Comparison of ENCODE assay signal across 24 cellular contexts in genomic region chr17:57679906-57680695, GRCh38.
A peak's percentile ranks its signal among the peaks of the same experiment; 100 is the strongest.
DNase-seq lines count a peak whose midpoint lies in the region; FAIRE-seq and TF ChIP-seq lines count a peak whose summit lies in the region.
"Had no signal": no experiment of that assay in that cellular context is flagged by ENCODE, and none has a peak within 500 bp of the region (broad histone marks: within the 10 kb centered on the region; RNA-seq: fewer than 3 reads in every experiment).

No MANE protein-coding gene starts in this region.

- H3K4me1 ChIP-seq in astrocyte (ENCODE audit: insufficient read depth, low read length), result no peaks in the 10 kb centered on the region

- no peaks in the 10 kb centered on the region for H3K27me3 Mint-ChIP-seq in activated naive CD8-positive, alpha-beta T cell
- no peaks in the 10 kb centered on the region for H3K27me3 Mint-ChIP-seq in activated naive CD8-positive, alpha-beta T cell treated with anti-CD3 and anti-CD28 coated beads for 36 hours
- H3K27me3 Mint-ChIP-seq in astrocyte (ENCODE audit: low read depth, unreplicated experiment), result no peaks in the 10 kb centered on the region
- H3K27me3 Mint-ChIP-seq in glutamatergic neuron (ENCODE audit: unreplicated experiment), result peaks cover 3% of the 10 kb centered on the region
- H3K27me3 Mint-ChIP-seq in type B pancreatic cell, result no peaks in the 10 kb centered on the region
- H3K27me3 Mint-ChIP-seq in activated T-helper 1 cell treated with anti-CD3 and anti-CD28 coated beads, Interleukin-12 subunit alpha, Interleukin-12 subunit beta, Interleukin-2, Interleukin-4 antibody, amounts not matched to agents 30 ng/mL and 10 ng/mL and 1 ng/mL, durations not matched to agents 14 hours and 24 hours and 36 hours (ENCODE audit: insufficient read depth), result no peaks in the 10 kb centered on the region
- H3K27me3 Mint-ChIP-seq: IgD-negative memory B cell had no signal

- no peaks in the 10 kb centered on the region for H3K36me3 ChIP-seq in astrocyte (ENCODE audit: insufficient read depth, low read length)

- H3K4me2 ChIP-seq in astrocyte (ENCODE audit: low read length), result no peak overlapping the region

- no peak for TF ChIP-seq CTCF in astrocyte (IDR thresholded peaks at IDR 0.05; ENCODE audit: insufficient read depth, low read depth, low read length)
- no peak for TF ChIP-seq CTCF in glutamatergic neuron (IDR thresholded peaks at IDR 0.05; ENCODE audit: partially characterized antibody, unreplicated experiment)
- TF ChIP-seq CTCF in type B pancreatic cell (conservative IDR thresholded peaks at IDR 0.05), result no peak

- H3K9me3 Mint-ChIP-seq in activated naive CD8-positive, alpha-beta T cell (ENCODE audit: low read depth), result no peaks in the 10 kb centered on the region
- no peaks in the 10 kb centered on the region for H3K9me3 Mint-ChIP-seq in activated naive CD8-positive, alpha-beta T cell treated with anti-CD3 and anti-CD28 coated beads for 36 hours
- H3K9me3 Mint-ChIP-seq in astrocyte (ENCODE audit: unreplicated experiment) (peaks cover 2% of the 10 kb centered on the region), glutamatergic neuron (ENCODE audit: unreplicated experiment) (peaks cover 4% of the 10 kb centered on the region), type B pancreatic cell (no peaks in the 10 kb centered on the region)
- H3K9me3 Mint-ChIP-seq in activated T-helper 1 cell treated with anti-CD3 and anti-CD28 coated beads, Interleukin-12 subunit alpha, Interleukin-12 subunit beta, Interleukin-2, Interleukin-4 antibody, amounts not matched to agents 30 ng/mL and 10 ng/mL and 1 ng/mL, durations not matched to agents 14 hours and 24 hours and 36 hours, result no peaks in the 10 kb centered on the region
- H3K9me3 Mint-ChIP-seq: CD8-positive, alpha-beta memory T cell; IgD-negative memory B cell had no signal

- peaks cover 5% of the 10 kb centered on the region for H3K4me1 Mint-ChIP-seq in activated naive CD8-positive, alpha-beta T cell (ENCODE audit: low read depth)
- peaks cover 2% of the 10 kb centered on the region for H3K4me1 Mint-ChIP-seq in activated naive CD8-positive, alpha-beta T cell treated with anti-CD3 and anti-CD28 coated beads for 36 hours
- H3K4me1 Mint-ChIP-seq in astrocyte (ENCODE audit: low read depth, unreplicated experiment) (no peaks in the 10 kb centered on the region), glutamatergic neuron (ENCODE audit: low read depth, unreplicated experiment) (peaks cover 23% of the 10 kb centered on the region), type B pancreatic cell (ENCODE audit: unreplicated experiment) (no peaks in the 10 kb centered on the region)
- H3K4me1 Mint-ChIP-seq in activated T-helper 1 cell treated with anti-CD3 and anti-CD28 coated beads, Interleukin-12 subunit alpha, Interleukin-12 subunit beta, Interleukin-2, Interleukin-4 antibody, amounts not matched to agents 30 ng/mL and 10 ng/mL and 1 ng/mL, durations not matched to agents 14 hours and 24 hours and 36 hours (ENCODE audit: low read depth), result peaks cover 10% of the 10 kb centered on the region
- H3K4me1 Mint-ChIP-seq: IgD-negative memory B cell had no signal

- no peak overlapping the region for H3K4me3 ChIP-seq in astrocyte (ENCODE audit: insufficient read depth, low read depth, low read length)

- no peak overlapping the region for H2AFZ ChIP-seq in astrocyte (ENCODE audit: low read depth, low read length)

- H3K27me3 ChIP-seq in astrocyte (ENCODE audit: insufficient read depth, low read length), result no peaks in the 10 kb centered on the region

- DNase-seq in activated naive CD8-positive, alpha-beta T cell treated with anti-CD3 and anti-CD28 coated beads for 36 hours, result no peak
- DNase-seq in astrocyte (ENCODE audit: low read depth) (no peak), glutamatergic neuron (no peak), type B pancreatic cell (ENCODE audit: extremely low spot score, unreplicated experiment) (peak; percentile 32), NCI-H1105 treated with DMSO at 0.1 percent for 48 hours (lab: John Stamatoyannopoulos, UW) (no peak), cerebellum (ENCODE audit: low spot score) (no peak)
- no peak for DNase-seq in activated T-helper 1 cell treated with anti-CD3 and anti-CD28 coated beads, Interleukin-12 subunit alpha, Interleukin-12 subunit beta, Interleukin-2, Interleukin-4 antibody, amounts not matched to agents 30 ng/mL and 10 ng/mL and 1 ng/mL, durations not matched to agents 14 hours and 24 hours and 36 hours (ENCODE audit: low spot score)
- DNase-seq: 8988T; AML-193; C1 segment of cervical spinal cord; Calu3; CD8-positive, alpha-beta memory T cell; NCI-H1048; NCI-H1436; NCI-H187 treated with DMSO at 0.1 percent for 48 hours; NCI-H2107; NCI-H2227 treated with DMSO at 0.1 percent for 48 hours; NCI-H510A; SIG-M5 had no signal

- H3K27ac Mint-ChIP-seq in activated naive CD8-positive, alpha-beta T cell, result peak overlapping the region; percentile 2
- no peak overlapping the region for H3K27ac Mint-ChIP-seq in activated naive CD8-positive, alpha-beta T cell treated with anti-CD3 and anti-CD28 coated beads for 36 hours
- peak overlapping the region; percentile 13 for H3K27ac Mint-ChIP-seq in astrocyte (ENCODE audit: unreplicated experiment)
- H3K27ac Mint-ChIP-seq in glutamatergic neuron (ENCODE audit: unreplicated experiment), result peak overlapping the region; percentile 1
- no peak overlapping the region for H3K27ac Mint-ChIP-seq in type B pancreatic cell
- no peak overlapping the region for H3K27ac Mint-ChIP-seq in activated T-helper 1 cell treated with anti-CD3 and anti-CD28 coated beads, Interleukin-12 subunit alpha, Interleukin-12 subunit beta, Interleukin-2, Interleukin-4 antibody, amounts not matched to agents 30 ng/mL and 10 ng/mL and 1 ng/mL, durations not matched to agents 14 hours and 24 hours and 36 hours

- no peaks in the 10 kb centered on the region for H3K9me3 ChIP-seq in astrocyte (ENCODE audit: insufficient read depth, low read depth, low read length)

- no peak for FAIRE-seq in astrocyte (lab: Jason Lieb, UNC)
- FAIRE-seq: G401.6, GM18507, H1 had no signal

- H3K79me2 ChIP-seq in astrocyte (ENCODE audit: insufficient read depth, low read length), result no peaks in the 10 kb centered on the region

- no peak overlapping the region for H3K9ac ChIP-seq in astrocyte (ENCODE audit: low read length)

- peaks cover 6% of the 10 kb centered on the region for H3K36me3 Mint-ChIP-seq in activated naive CD8-positive, alpha-beta T cell
- peaks cover 2% of the 10 kb centered on the region for H3K36me3 Mint-ChIP-seq in activated naive CD8-positive, alpha-beta T cell treated with anti-CD3 and anti-CD28 coated beads for 36 hours
- H3K36me3 Mint-ChIP-seq in astrocyte (ENCODE audit: low read depth, unreplicated experiment), result peaks cover 13% of the 10 kb centered on the region
- no peaks in the 10 kb centered on the region for H3K36me3 Mint-ChIP-seq in glutamatergic neuron (ENCODE audit: unreplicated experiment)
- H3K36me3 Mint-ChIP-seq in type B pancreatic cell, result peaks cover 17% of the 10 kb centered on the region
- peaks cover 4% of the 10 kb centered on the region for H3K36me3 Mint-ChIP-seq in activated T-helper 1 cell treated with anti-CD3 and anti-CD28 coated beads, Interleukin-12 subunit alpha, Interleukin-12 subunit beta, Interleukin-2, Interleukin-4 antibody, amounts not matched to agents 30 ng/mL and 10 ng/mL and 1 ng/mL, durations not matched to agents 14 hours and 24 hours and 36 hours (ENCODE audit: low read depth)

- intact Hi-C loops in activated T-helper 1 cell treated with anti-CD3 and anti-CD28 coated beads, Interleukin-12 subunit alpha, Interleukin-12 subunit beta, Interleukin-2, Interleukin-4 antibody, amounts not matched to agents 30 ng/mL and 10 ng/mL and 1 ng/mL, durations not matched to agents 14 hours and 24 hours and 36 hours (cut with micrococcal nuclease), result loop anchor here (10.0 kb wide), 1 partner anchor 235 kb away; no protein-coding TSS in a partner anchor

- no peak overlapping the region for H3K4me3 Mint-ChIP-seq in activated naive CD8-positive, alpha-beta T cell
- no peak overlapping the region for H3K4me3 Mint-ChIP-seq in activated naive CD8-positive, alpha-beta T cell treated with anti-CD3 and anti-CD28 coated beads for 36 hours
- no peak overlapping the region for H3K4me3 Mint-ChIP-seq in astrocyte (ENCODE audit: unreplicated experiment)
- H3K4me3 Mint-ChIP-seq in glutamatergic neuron (ENCODE audit: unreplicated experiment), result no peak overlapping the region
- H3K4me3 Mint-ChIP-seq in type B pancreatic cell, result no peak overlapping the region
- no peak overlapping the region for H3K4me3 Mint-ChIP-seq in activated T-helper 1 cell treated with anti-CD3 and anti-CD28 coated beads, Interleukin-12 subunit alpha, Interleukin-12 subunit beta, Interleukin-2, Interleukin-4 antibody, amounts not matched to agents 30 ng/mL and 10 ng/mL and 1 ng/mL, durations not matched to agents 14 hours and 24 hours and 36 hours
- H3K4me3 Mint-ChIP-seq: CD8-positive, alpha-beta memory T cell; IgD-negative memory B cell had no signal

- H3K27ac ChIP-seq in astrocyte (ENCODE audit: low read depth, low read length), result no peak overlapping the region

- H4K20me1 ChIP-seq in astrocyte (ENCODE audit: insufficient read depth, low read length), result no peaks in the 10 kb centered on the region

Comparison
In these comparisons a context has a peak if more than half of its experiments do, and no peak if none do; other contexts are left out.
1. H3K27ac Mint-ChIP-seq: peak in activated naive CD8-positive, alpha-beta T cell (single experiment), astrocyte (single experiment) and glutamatergic neuron (single experiment); none in activated naive CD8-positive, alpha-beta T cell treated with anti-CD3 and anti-CD28 coated beads for 36 hours (single experiment), type B pancreatic cell (single experiment) and activated T-helper 1 cell treated with anti-CD3 and anti-CD28 coated beads, Interleukin-12 subunit alpha, Interleukin-12 subunit beta, Interleukin-2, Interleukin-4 antibody, amounts not matched to agents 30 ng/mL and 10 ng/mL and 1 ng/mL, durations not matched to agents 14 hours and 24 hours and 36 hours (single experiment).